In genomic region chr2:95273911-95274290, GRCh38 we compare ENCODE assay signal across 21 cellular contexts. TPM values are rescaled to one million over a fixed set of nuclear protein-coding genes. Genes with fewer than 3 reads are reported as not detected.
DNase-seq lines count a peak whose midpoint lies in the region; ATAC-seq, FAIRE-seq and TF ChIP-seq lines count a peak whose summit lies in the region.
"Had no signal": no experiment of that assay in that cellular context is flagged by ENCODE, and none has a peak within 500 bp of the region (broad histone marks: within the 10 kb centered on the region; RNA-seq: fewer than 3 reads in every experiment).

No MANE protein-coding gene starts in this region.

- no peaks in the 10 kb centered on the region for H3K79me2 ChIP-seq in H1 (ENCODE audit: control insufficient read depth in 1 of 2, insufficient read depth in 2 of 2, low read length in 2 of 2)

- H3K9me3 ChIP-seq in breast epithelium = no peaks in the 10 kb centered on the region
- H3K9me3 ChIP-seq in H1 (ENCODE audit: insufficient read depth in 2 of 2, low read depth in 1 of 2, low read length in 1 of 2) = peaks cover 63 to 96% of the 10 kb centered on the region in 2 experiments
- H3K9me3 ChIP-seq: heart left ventricle had no signal

- H3K27me3 Mint-ChIP-seq in MCF 10A (ENCODE audit: insufficient read depth, unreplicated experiment) = no peaks in the 10 kb centered on the region
- no peaks in the 10 kb centered on the region for H3K27me3 Mint-ChIP-seq in osteocyte (ENCODE audit: unreplicated experiment)
- H3K27me3 Mint-ChIP-seq: activated CD4-positive, alpha-beta memory T cell treated with anti-CD3 and anti-CD28 coated beads, Interleukin-2, amount 10 ng/mL, durations not matched to agents 7 days and 5 days; CD4-positive, alpha-beta memory T cell; naive thymus-derived CD4-positive, alpha-beta T cell; type B pancreatic cell had no signal

- no peaks in the 10 kb centered on the region for H3K79me1 ChIP-seq in H1 (ENCODE audit: low read depth, low read length)

- no peak overlapping the region for H3K23ac ChIP-seq in H1 (ENCODE audit: insufficient read length)

- H3K4me3 ChIP-seq in breast epithelium = no peak overlapping the region
- no peak overlapping the region for H3K4me3 ChIP-seq in H1 (ENCODE audit: extremely low read depth in 1 of 4, insufficient read depth in 2 of 4, low read depth in 3 of 4, low read length in 4 of 4)
- H3K4me3 ChIP-seq: heart left ventricle had no signal

- TF ChIP-seq RAD21 in H1 (IDR thresholded peaks at IDR 0.05 in 1 of 2, conservative IDR thresholded peaks at IDR 0.05 in 1 of 2; ENCODE audit: low read depth in 2 of 2, low read length in 2 of 2) = no peak

- H4K20me1 ChIP-seq in H1 (replicated peaks in 1 of 2; ENCODE audit: control insufficient read depth in 1 of 2, insufficient read depth in 2 of 2, low read length in 2 of 2) = no peaks in the 10 kb centered on the region

- H3K4ac ChIP-seq in H1 (replicated peaks; ENCODE audit: insufficient read length, low read depth, low read length) = no peak overlapping the region

- POLR2A ChIA-PET in MCF 10A (lab: Yijun Ruan, JAX) = interaction anchor here (1.1 to 1.2 kb wide), 2 partner anchors 19 to 72 kb away, joined by 3 to 4 read pairs; no protein-coding TSS in a partner anchor
- POLR2A ChIA-PET in H1 (lab: Charles Lee; ENCODE audit: partially characterized antibody) = no interaction called here

- intact Hi-C loops in breast epithelium (cut with DNase I; ENCODE audit: low total_unique reads) = no loop called here
- intact Hi-C loops in MCF 10A (cut with micrococcal nuclease) = no loop called here

- H2BK5ac ChIP-seq in H1 (ENCODE audit: low read depth, low read length) = no peak overlapping the region

- H2BK15ac ChIP-seq in H1 (ENCODE audit: low read length) = no peak overlapping the region

- H3K9ac ChIP-seq in H1 (replicated peaks in 1 of 4; ENCODE audit: extremely low read depth in 1 of 4, low read depth in 3 of 4, low read length in 3 of 4) = no peak overlapping the region

- H3K27me3 ChIP-seq in breast epithelium = no peaks in the 10 kb centered on the region
- no peaks in the 10 kb centered on the region for H3K27me3 ChIP-seq in H1 (replicated peaks in 1 of 4; ENCODE audit: control insufficient read depth in 3 of 4, extremely low read depth in 1 of 4, insufficient read depth in 3 of 4, low read length in 3 of 4)
- H3K27me3 ChIP-seq: heart left ventricle had no signal

- H3K4me1 ChIP-seq in breast epithelium (peaks cover 0 to 4% of the 10 kb centered on the region in 2 donors), H1 (replicated peaks in 1 of 4; ENCODE audit: control insufficient read depth in 3 of 4, insufficient read depth in 4 of 4, low read length in 3 of 4) (peaks cover 0 to 33% (median 2%) of the 10 kb centered on the region in 4 experiments; a peak in 3 of 7 replicates)
- H3K4me1 ChIP-seq: heart left ventricle had no signal

- 67% methylated on average over 4 of the region's 4 CpGs; no CpG with 5 or more reads in 1 of the 2 experiments for WGBS in H1 (ENCODE audit: extremely low coverage in 1 of 2, insufficient coverage in 1 of 2, insufficient read length in 1 of 2, insufficient replicate concordance in 2 of 2, low coverage in 1 of 2, low lambda C conversion rate in 2 of 2, missing lambda C conversion rate in 1 of 2), 2 experiments

- no peak for ATAC-seq in GM21360 (IDR thresholded peaks at IDR 0.05; ENCODE audit: unreplicated experiment)
- no peak for ATAC-seq in GM19395 (IDR thresholded peaks at IDR 0.05; ENCODE audit: unreplicated experiment)
- ATAC-seq: naive thymus-derived CD4-positive, alpha-beta T cell; T-cell had no signal

- no peak overlapping the region for H2BK20ac ChIP-seq in H1 (ENCODE audit: low read length)

- H3K18ac ChIP-seq in H1 (ENCODE audit: extremely low read depth, low read length) = peak overlapping the region; percentile 48; the same call in 1 of the 2 replicates

- peak overlapping the region; percentile 6 for H4K5ac ChIP-seq in H1 (ENCODE audit: insufficient read length, low read depth, low read length)

- no peak overlapping the region for H3K14ac ChIP-seq in H1 (ENCODE audit: insufficient read length)

- H2AFZ ChIP-seq in H1 (ENCODE audit: low read length) = no peak overlapping the region

- H3K27ac Mint-ChIP-seq in MCF 10A (ENCODE audit: low read depth, unreplicated experiment) (no peak overlapping the region), osteocyte (ENCODE audit: unreplicated experiment) (no peak overlapping the region)
- H3K27ac Mint-ChIP-seq: activated CD4-positive, alpha-beta memory T cell treated with anti-CD3 and anti-CD28 coated beads, Interleukin-2, amount 10 ng/mL, durations not matched to agents 7 days and 5 days; activated T-helper 2 cell treated with anti-CD3 and anti-CD28 coated beads, Interferon-gamma antibody, Interleukin-2, Interleukin-4, amounts not matched to agents 10 μg/mL and 5 μg/mL and 100 μg/mL, durations not matched to agents 14 hours and 24 hours and 36 hours; CD4-positive, alpha-beta memory T cell; immature natural killer cell; naive thymus-derived CD4-positive, alpha-beta T cell; T-cell had no signal

- peak overlapping the region; percentile 92 to 95 for H3K27ac ChIP-seq in breast epithelium
- H3K27ac ChIP-seq in H1 (ENCODE audit: low read depth, low read length) = no peak overlapping the region
- H3K27ac ChIP-seq: heart left ventricle had no signal

- H3K4me1 Mint-ChIP-seq in MCF 10A (ENCODE audit: insufficient read depth, unreplicated experiment) = peaks cover 31% of the 10 kb centered on the region
- H3K4me1 Mint-ChIP-seq in osteocyte (ENCODE audit: unreplicated experiment) = no peaks in the 10 kb centered on the region
- H3K4me1 Mint-ChIP-seq: activated CD4-positive, alpha-beta memory T cell treated with anti-CD3 and anti-CD28 coated beads, Interleukin-2, amount 10 ng/mL, durations not matched to agents 7 days and 5 days; immature natural killer cell; naive thymus-derived CD4-positive, alpha-beta T cell; T-cell had no signal

- DNase-seq in breast epithelium (ENCODE audit: low spot score in 2 of 2) (no peak), MCF 10A (ENCODE audit: unreplicated experiment) (no peak), H1 (ENCODE audit: low read depth in 1 of 2, low spot score in 2 of 2) (peak in 1 of 2 experiments; percentile 46), osteocyte (ENCODE audit: extremely low spot score, unreplicated experiment) (peak; percentile 82), ureter (ENCODE audit: low spot score) (peak; percentile 45), NCI-H69 (lab: John Stamatoyannopoulos, UW) (no peak)
- DNase-seq: activated CD4-positive, alpha-beta memory T cell treated with anti-CD3 and anti-CD28 coated beads, Interleukin-2, amount 10 ng/mL, durations not matched to agents 7 days and 5 days; amniotic stem cell; CD4-positive, alpha-beta memory T cell; central memory CD4-positive, alpha-beta T cell; GOT3; immature natural killer cell; naive thymus-derived CD4-positive, alpha-beta T cell; Right ventricle myocardium superior; stimulated activated naive CD4-positive, alpha-beta T cell had no signal

- no peak overlapping the region for H3K4me3 Mint-ChIP-seq in MCF 10A (ENCODE audit: unreplicated experiment)
- no peak overlapping the region for H3K4me3 Mint-ChIP-seq in osteocyte (ENCODE audit: unreplicated experiment)
- H3K4me3 Mint-ChIP-seq: activated CD4-positive, alpha-beta memory T cell treated with anti-CD3 and anti-CD28 coated beads, Interleukin-2, amount 10 ng/mL, durations not matched to agents 7 days and 5 days; CD4-positive, alpha-beta memory T cell; immature natural killer cell; naive thymus-derived CD4-positive, alpha-beta T cell; T-cell had no signal

- no peaks in the 10 kb centered on the region for H3K36me3 Mint-ChIP-seq in MCF 10A (ENCODE audit: insufficient read depth, unreplicated experiment)
- no peaks in the 10 kb centered on the region for H3K36me3 Mint-ChIP-seq in osteocyte (ENCODE audit: unreplicated experiment)
- H3K36me3 Mint-ChIP-seq: CD4-positive, alpha-beta memory T cell; immature natural killer cell; naive thymus-derived CD4-positive, alpha-beta T cell; T-cell; type B pancreatic cell had no signal

- H4K91ac ChIP-seq in H1 (replicated peaks; ENCODE audit: insufficient read length, low read length) = peak overlapping the region; percentile 34

- no peak for FAIRE-seq in H1 (lab: Jason Lieb, UNC)

- TF ChIP-seq EP300 in H1 (IDR thresholded peaks at IDR 0.05; ENCODE audit: borderline replicate concordance in 1 of 2, low read depth in 2 of 2, low read length in 2 of 2) = no peak

- H2AK5ac ChIP-seq in H1 (ENCODE audit: low read depth, low read length) = no peak overlapping the region

- CTCF ChIA-PET in MCF 10A (lab: Yijun Ruan, JAX) (interaction anchor here (1.5 kb wide), 1 partner anchor 20 kb away, joined by 3 read pairs; no protein-coding TSS in a partner anchor), H1 (lab: Charles Lee; ENCODE audit: partially characterized antibody) (interaction anchor here (1.2 kb wide), 1 partner anchor 43 kb away, joined by 3 read pairs; no protein-coding TSS in a partner anchor)

- peak overlapping the region; percentile 87 for H4K8ac ChIP-seq in H1 (ENCODE audit: extremely low read depth, insufficient read depth, low read length)

- no peaks in the 10 kb centered on the region for H3K23me2 ChIP-seq in H1 (ENCODE audit: low read depth, low read length)

- no peak overlapping the region for H3K56ac ChIP-seq in H1 (replicated peaks; ENCODE audit: insufficient read length, low read depth, low read length)

- no TSS peak for BruUV-seq in MCF 10A (replicated peaks; lab: Mats Ljungman, UMichigan)

- no peaks in the 10 kb centered on the region for H3K9me3 Mint-ChIP-seq in MCF 10A (ENCODE audit: unreplicated experiment)
- peaks cover 7% of the 10 kb centered on the region for H3K9me3 Mint-ChIP-seq in osteocyte (ENCODE audit: unreplicated experiment)
- H3K9me3 Mint-ChIP-seq: activated CD4-positive, alpha-beta memory T cell treated with anti-CD3 and anti-CD28 coated beads, Interleukin-2, amount 10 ng/mL, durations not matched to agents 7 days and 5 days; activated T-helper 2 cell treated with anti-CD3 and anti-CD28 coated beads, Interferon-gamma antibody, Interleukin-2, Interleukin-4, amounts not matched to agents 10 μg/mL and 5 μg/mL and 100 μg/mL, durations not matched to agents 14 hours and 24 hours and 36 hours; naive thymus-derived CD4-positive, alpha-beta T cell; T-cell; type B pancreatic cell had no signal

- TF ChIP-seq CTCF in breast epithelium (IDR thresholded peaks at IDR 0.05) (no peak), MCF 10A (IDR thresholded peaks at IDR 0.05; ENCODE audit: unreplicated experiment) (no peak), H1 (IDR thresholded peaks at IDR 0.05; ENCODE audit: control extremely low read depth in 1 of 3, insufficient read depth in 1 of 3, low read depth in 1 of 3, low read length in 3 of 3) (no peak), osteocyte (IDR thresholded peaks at IDR 0.05) (no peak)

- peak overlapping the region in 1 of 2 experiments; percentile 53; a peak in 1 of 4 replicates for H3K4me2 ChIP-seq in H1 (ENCODE audit: insufficient read depth in 1 of 2, low read depth in 2 of 2, low read length in 2 of 2)

- TF ChIP-seq POLR2A in breast epithelium (IDR thresholded peaks at IDR 0.05) (no peak), H1 (IDR thresholded peaks at IDR 0.05; ENCODE audit: control extremely low read depth in 1 of 2, low read depth in 2 of 2, low read length in 2 of 2) (no peak)

- H3K36me3 ChIP-seq in breast epithelium = no peaks in the 10 kb centered on the region
- H3K36me3 ChIP-seq in H1 (ENCODE audit: control insufficient read depth in 2 of 4, insufficient read depth in 4 of 4, low read length in 3 of 4) = no peaks in the 10 kb centered on the region
- H3K36me3 ChIP-seq: heart left ventricle had no signal

- no peak overlapping the region for H2BK120ac ChIP-seq in H1 (replicated peaks; ENCODE audit: low read depth, low read length)

- peak overlapping the region; percentile 7; the same call in 1 of the 2 replicates for H2BK12ac ChIP-seq in H1 (ENCODE audit: low read depth, low read length)

RNA-seq across cellular contexts. Expression of gene PROM2, which starts 0.3 kb away (rescaled TPM):
- total RNA-seq in breast epithelium = 10 to 100 TPM in 2 of 3 donors, 1 to 10 TPM in 1; 1.4 to 48.8 (median 47.7) TPM
- total RNA-seq in MCF 10A (2022) = 2.6 and 2.8 TPM in 2 replicates
- 3.8 and 4.6 TPM in 2 replicates for total RNA-seq in H1 (2021; fragmentation: NEBNext Ultra II Directional; extraction: Animal tissue kit (Norgen Biotek cat#: 25700))
- polyA plus RNA-seq in H1 (2011; rRNA removed) = 1.6 and 2.6 TPM in 2 replicates
- polyA plus RNA-seq in H1 (2011; cell fraction: cytosol; rRNA removed) = 0.72 TPM
- polyA plus RNA-seq in H1 (2011; cell fraction: nucleus; rRNA removed) = 6.7 TPM
- 0.66 to 2.7 TPM (median 2.0 TPM) in 4 replicates for polyA plus RNA-seq in H1 (2012, experiment 1 of 2)
- 1.6 TPM for polyA plus RNA-seq in H1 (2012, experiment 2 of 2)
- polyA plus RNA-seq in H1 (2013, experiment 1 of 2) = 7.0 TPM
- 6.0 TPM for polyA plus RNA-seq in H1 (2013, experiment 2 of 2)
- 0.47 and 1.6 TPM in 2 replicates for polyA minus RNA-seq in H1 (2011; rRNA and poly(A)+ RNA removed)
- 1.8 TPM for polyA minus RNA-seq in H1 (2011; cell fraction: cytosol; rRNA and poly(A)+ RNA removed)
- polyA minus RNA-seq in H1 (2011; cell fraction: nucleus; rRNA and poly(A)+ RNA removed) = 6.0 TPM
- 1.3 and 1.6 TPM in 2 replicates for total RNA-seq in osteocyte
- 176 TPM for total RNA-seq in ureter
- polyA plus RNA-seq: CD4-positive, alpha-beta memory T cell; immature natural killer cell; naive thymus-derived CD4-positive, alpha-beta T cell had no signal

RNA-seq across cellular contexts. Expression of gene KCNIP3, which starts 23.2 kb away (rescaled TPM):
- total RNA-seq in breast epithelium (10 to 100 TPM; 14.4 to 30.1 (median 15.1) TPM), MCF 10A (2022) (9.5 and 15.6 TPM in 2 replicates), osteocyte (0.57 and 1.4 TPM in 2 replicates), ureter (6.2 TPM)
- total RNA-seq in H1 (2021; fragmentation: NEBNext Ultra II Directional; extraction: Animal tissue kit (Norgen Biotek cat#: 25700)) = 1.9 and 2.9 TPM in 2 replicates
- polyA plus RNA-seq in H1 (2011; rRNA removed) = 0.33 and 0.53 TPM in 2 replicates
- polyA plus RNA-seq in H1 (2011; cell fraction: cytosol; rRNA removed) = 1.2 TPM
- polyA plus RNA-seq in H1 (2011; cell fraction: nucleus; rRNA removed) = 1.3 TPM
- polyA plus RNA-seq in H1 (2012, experiment 1 of 2) = 0.52 to 0.88 TPM (median 0.61 TPM) in 4 replicates
- 0.10 TPM for polyA plus RNA-seq in H1 (2012, experiment 2 of 2)
- 0.95 TPM for polyA plus RNA-seq in H1 (2013, experiment 1 of 2)
- polyA plus RNA-seq in H1 (2013, experiment 2 of 2) = 1.1 TPM
- 0.16 and 0.49 TPM in 2 replicates for polyA minus RNA-seq in H1 (2011; rRNA and poly(A)+ RNA removed)
- not detected for polyA minus RNA-seq in H1 (2011; cell fraction: cytosol; rRNA and poly(A)+ RNA removed)
- not detected for polyA minus RNA-seq in H1 (2011; cell fraction: nucleus; rRNA and poly(A)+ RNA removed)
- total RNA-seq: activated CD4-positive, alpha-beta memory T cell treated with anti-CD3 and anti-CD28 coated beads, Interleukin-2, amount 10 ng/mL, durations not matched to agents 7 days and 5 days; CD4-positive, alpha-beta memory T cell; T-cell had no signal
- polyA plus RNA-seq: CD4-positive, alpha-beta memory T cell; immature natural killer cell; naive thymus-derived CD4-positive, alpha-beta T cell had no signal

Comparison
In these comparisons a context has a peak if more than half of its experiments do, and no peak if none do; other contexts are left out.
1. DNase-seq: peak in osteocyte (single experiment) and ureter (single experiment); none in breast epithelium (0 of 2), MCF 10A (single experiment) and NCI-H69 (single experiment).